1 cellular context compared by ENCODE assay signal in genomic region chr2:32375228-32375892, GRCh38.
TF ChIP-seq lines count a peak whose summit lies in the region.

No MANE protein-coding gene starts in this region.

TF ChIP-seq in HEK293, 187 proteins besides CTCF, POLR2A, EP300 and RAD21 (continued from another document):
- no peak for TF ChIP-seq ZNF513 (tag by site-specific recombination; IDR thresholded peaks at IDR 0.05)
- no peak for TF ChIP-seq ZNF423 (tag by site-specific recombination; IDR thresholded peaks at IDR 0.05)
- no peak for TF ChIP-seq ZNF214 (tag by site-specific recombination; IDR thresholded peaks at IDR 0.05; ENCODE audit: borderline replicate concordance)
- TF ChIP-seq ZNF843 (tag by site-specific recombination; IDR thresholded peaks at IDR 0.05): 0 out of 2 replicates have a peak, but pooled peaks have one; percentile 54
- no peak for TF ChIP-seq ZNF280C (tag by site-specific recombination; IDR thresholded peaks at IDR 0.05)
- TF ChIP-seq ZNF792 (tag by site-specific recombination; IDR thresholded peaks at IDR 0.05): 0 out of 2 replicates have a peak, but pooled peaks have one; percentile 60
- TF ChIP-seq BCL6B (tag by site-specific recombination; IDR thresholded peaks at IDR 0.05): no peak
- no peak for TF ChIP-seq ZBTB10 (tag by site-specific recombination; IDR thresholded peaks at IDR 0.05)
- TF ChIP-seq ZNF184 (tag by site-specific recombination; IDR thresholded peaks at IDR 0.05): no peak
- TF ChIP-seq GLIS1 (tag by site-specific recombination; IDR thresholded peaks at IDR 0.05): peak; percentile 59
- no peak for TF ChIP-seq ZBTB17 (tag by site-specific recombination; IDR thresholded peaks at IDR 0.05)
- TF ChIP-seq PRDM6 (tag by site-specific recombination; IDR thresholded peaks at IDR 0.05): peak; percentile 83
- TF ChIP-seq ZNF324 (tag by site-specific recombination; IDR thresholded peaks at IDR 0.05): no peak
- TF ChIP-seq ZBTB44 (tag by site-specific recombination; IDR thresholded peaks at IDR 0.05): no peak
- TF ChIP-seq ZNF169 (tag by site-specific recombination; IDR thresholded peaks at IDR 0.05): no peak
- 0 out of 2 replicates have a peak, but pooled peaks have one; percentile 31 for TF ChIP-seq KLF8 (tag by site-specific recombination; IDR thresholded peaks at IDR 0.05)
- peak; percentile 43; the same call in 1 of the 2 replicates for TF ChIP-seq ZEB2 (tag by site-specific recombination; IDR thresholded peaks at IDR 0.05)
- TF ChIP-seq ZNF600 (tag by site-specific recombination; IDR thresholded peaks at IDR 0.05): no peak
- TF ChIP-seq ZNF223 (tag by site-specific recombination; IDR thresholded peaks at IDR 0.05): no peak
